Comparison of ENCODE assay signal across 9 cellular contexts in the genomic region with DNA sequence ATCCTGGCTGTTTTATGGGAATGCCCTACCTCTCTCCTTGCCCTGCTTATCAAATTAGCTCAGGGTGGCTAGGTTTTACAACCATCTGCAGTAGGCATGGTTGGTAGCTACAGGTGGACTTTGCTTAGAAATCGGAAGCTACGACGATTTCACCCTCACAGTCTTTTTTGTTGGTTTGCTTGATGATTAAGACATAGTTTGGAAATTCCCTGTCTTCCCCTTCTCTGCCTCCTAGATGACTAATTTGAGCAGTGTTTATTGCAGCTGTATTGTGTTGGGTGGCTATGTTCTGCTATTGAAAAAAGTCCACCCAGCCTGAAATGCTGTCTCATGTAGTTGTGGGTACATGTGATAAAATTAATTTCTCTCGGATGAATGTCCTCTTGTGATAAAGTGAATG. TPM values are rescaled to one million over a fixed set of nuclear protein-coding genes. Genes with fewer than 3 reads are reported as not detected.
DNase-seq lines count a peak whose midpoint lies in the region; ATAC-seq and TF ChIP-seq lines count a peak whose summit lies in the region.
"Had no signal": no experiment of that assay in that cellular context is flagged by ENCODE, and none has a peak within 500 bp of the region (broad histone marks: within the 10 kb centered on the region; RNA-seq: fewer than 3 reads in every experiment).

No MANE protein-coding gene starts in this region.

- in situ Hi-C loops in KBM-7 (cut with MboI; ENCODE audit: low pct_unique_long_range_greater_than_20kb, low sequenced_read_pairs) = no loop called here

- CTCF ChIA-PET in PC-3 (lab: Charles Lee) = no interaction called here

- no peak for TF ChIP-seq CTCF in PC-3 (conservative IDR thresholded peaks at IDR 0.05; ENCODE audit: low read depth, low read length)
- no peak for TF ChIP-seq CTCF in gastroesophageal sphincter (IDR thresholded peaks at IDR 0.05)

- no peaks in the 10 kb centered on the region for H3K79me2 ChIP-seq in PC-3 (ENCODE audit: low read length)
- H3K79me2 ChIP-seq: hepatocyte had no signal

- no peaks in the 10 kb centered on the region for H3K9me2 ChIP-seq in PC-3 (replicated peaks; ENCODE audit: low read length)

- no peaks in the 10 kb centered on the region for H4K20me1 ChIP-seq in PC-3 (ENCODE audit: low read length)

- TF ChIP-seq EP300 in gastroesophageal sphincter (IDR thresholded peaks at IDR 0.05) = no peak

- 0 out of 2 replicates have a peak overlapping the region, but pooled peaks have one; percentile 14 for H2AFZ ChIP-seq in PC-3 (ENCODE audit: low read length)
- H2AFZ ChIP-seq: hepatocyte had no signal

- H3F3A ChIP-seq in PC-3 (ENCODE audit: low read length, unreplicated experiment) = no peaks in the 10 kb centered on the region

- peak overlapping the region; percentile 49 for H3K27ac ChIP-seq in PC-3 (ENCODE audit: low read length)
- H3K27ac ChIP-seq in gastroesophageal sphincter = no peak overlapping the region
- H3K27ac ChIP-seq: hepatocyte had no signal

- 17 to 26% methylated on average over 4 of the region's 4 CpGs for WGBS in gastroesophageal sphincter (ENCODE audit: low coverage in 1 of 2), 2 donors

- no TSS peak for BruUV-seq in PC-3 (replicated peaks; lab: Mats Ljungman, UMichigan)

- H3K36me3 ChIP-seq in PC-3 (ENCODE audit: low read depth, low read length) (no peaks in the 10 kb centered on the region), gastroesophageal sphincter (no peaks in the 10 kb centered on the region)

- H3K4me1 ChIP-seq in PC-3 (ENCODE audit: insufficient read depth, low read length) (peaks cover 20% of the 10 kb centered on the region), gastroesophageal sphincter (no peaks in the 10 kb centered on the region)

- H3K4me3 ChIP-seq in PC-3 (ENCODE audit: low read length) (no peak overlapping the region), gastroesophageal sphincter (no peak overlapping the region)
- H3K4me3 ChIP-seq: hepatocyte had no signal

- TF ChIP-seq POLR2A in gastroesophageal sphincter (IDR thresholded peaks at IDR 0.05) = no peak

- intact Hi-C loops in PC-3 (cut with micrococcal nuclease) = no loop called here

- peak overlapping the region; percentile 45 for H3K4me2 ChIP-seq in PC-3 (ENCODE audit: low read length)
- H3K4me2 ChIP-seq: hepatocyte had no signal

- ATAC-seq in GM19351 (IDR thresholded peaks at IDR 0.05; ENCODE audit: unreplicated experiment) (peak; percentile 65), PC-3 (peak; percentile 98), gastroesophageal sphincter (peak; percentile 63)

- DNase-seq in AG08396 (ENCODE audit: low spot score) (peak; percentile 52), PC-3 (peak; percentile 86), GM19240 (ENCODE audit: insufficient read length, low spot score) (no peak), RPMI8226 (no peak), NCI-H748 treated with DMSO at 0.1 percent for 48 hours (lab: John Stamatoyannopoulos, UW) (no peak), KBM-7 (no peak)

- H3K27me3 ChIP-seq in PC-3 (ENCODE audit: low read length) (no peaks in the 10 kb centered on the region), gastroesophageal sphincter (no peaks in the 10 kb centered on the region)
- H3K27me3 ChIP-seq: hepatocyte had no signal

- POLR2A ChIA-PET in PC-3 (lab: Charles Lee; ENCODE audit: unreplicated experiment) = no interaction called here

- H3K9me3 ChIP-seq in PC-3 (ENCODE audit: low read length) = no peaks in the 10 kb centered on the region
- H3K9me3 ChIP-seq in gastroesophageal sphincter = no peaks in the 10 kb centered on the region

- no peak overlapping the region for H3K9ac ChIP-seq in PC-3 (ENCODE audit: low read length)

RNA-seq across cellular contexts. Expression of a gene that starts 37.1 kb away (rescaled TPM):
- total RNA-seq in PC-3 (2014; rRNA removed) = 0.81 and 1.1 TPM in 2 replicates
- 1 to 10 TPM; 2.5 to 9.3 (median 5.9) TPM for total RNA-seq in gastroesophageal sphincter

Comparison
In these comparisons a context has a peak if more than half of its experiments do, and no peak if none do; other contexts are left out.
1. DNase-seq: peak in AG08396 (single experiment) and PC-3 (single experiment); none in GM19240 (single experiment), RPMI8226 (single experiment), NCI-H748 treated with DMSO at 0.1 percent for 48 hours (single experiment) and KBM-7 (single experiment).
2. Peak in every context shown above with its lines, with median percentiles within 50 percentile points of each other: ATAC-seq.